ENCODE assay signal across 13 cellular contexts in genomic region chr10:90227259-90227658, GRCh38.
A peak's percentile ranks its signal among the peaks of the same experiment; 100 is the strongest.
DNase-seq lines count a peak whose midpoint lies in the region; ATAC-seq, FAIRE-seq and TF ChIP-seq lines count a peak whose summit lies in the region.
"Had no signal": no experiment of that assay in that cellular context is flagged by ENCODE, and none has a peak within 500 bp of the region (broad histone marks: within the 10 kb centered on the region; RNA-seq: fewer than 3 reads in every experiment).

No MANE protein-coding gene starts in this region.

- ATAC-seq in Panc1 (peak; percentile 70), mucosa of descending colon (no peak), GM18498 (IDR thresholded peaks at IDR 0.05; ENCODE audit: unreplicated experiment) (no peak)
- ATAC-seq: sciatic nerve, T-helper 17 cell had no signal

- H3K9me3 ChIP-seq in Panc1 (ENCODE audit: control insufficient read depth, insufficient read depth, low read depth, low read length) (peaks cover 4% of the 10 kb centered on the region; the same call in 1 of the 2 replicates), mucosa of descending colon (no peaks in the 10 kb centered on the region)
- H3K9me3 ChIP-seq: tibial artery had no signal

- H3K4me1 ChIP-seq in Panc1 (ENCODE audit: control insufficient read depth, insufficient read depth, low read length) (no peaks in the 10 kb centered on the region), mucosa of descending colon (ENCODE audit: low read depth) (no peaks in the 10 kb centered on the region)
- H3K4me1 ChIP-seq: tibial artery had no signal

- intact Hi-C loops in Panc1 (cut with micrococcal nuclease; ENCODE audit: unreplicated experiment): no loop called here
- intact Hi-C loops in mucosa of descending colon (cut with DNase I, micrococcal nuclease): no loop called here

- BruUV-seq in Panc1 (replicated peaks; lab: Mats Ljungman, UMichigan): no TSS peak

- H3K36me3 ChIP-seq in Panc1 (ENCODE audit: control insufficient read depth, insufficient read depth, low read length) (no peaks in the 10 kb centered on the region), bronchial epithelial cell (ENCODE audit: control insufficient read depth, insufficient read depth, low read length) (no peaks in the 10 kb centered on the region), mucosa of descending colon (ENCODE audit: low read depth) (no peaks in the 10 kb centered on the region)
- H3K36me3 ChIP-seq: tibial artery had no signal

- FAIRE-seq in bronchial epithelial cell (lab: Jason Lieb, UNC): no peak
- no peak for FAIRE-seq in GM19239 (lab: Jason Lieb, UNC)

- H3K4me3 ChIP-seq in Panc1 (ENCODE audit: low read depth in 2 of 2, low read length in 2 of 2) (no peak overlapping the region), bronchial epithelial cell (ENCODE audit: low read depth, low read length) (no peak overlapping the region), mucosa of descending colon (no peak overlapping the region)
- H3K4me3 ChIP-seq: tibial artery had no signal

- H3K27ac ChIP-seq in Panc1 (ENCODE audit: low read length): no peak overlapping the region
- H3K27ac ChIP-seq: tibial artery had no signal

- H3K27me3 ChIP-seq in Panc1 (ENCODE audit: control insufficient read depth, insufficient read depth, low read length) (no peaks in the 10 kb centered on the region), bronchial epithelial cell (ENCODE audit: control insufficient read depth, insufficient read depth, low read length) (no peaks in the 10 kb centered on the region)
- H3K27me3 ChIP-seq: tibial artery had no signal

- CTCF ChIA-PET in Panc1 (lab: Charles Lee): no interaction called here

- POLR2A ChIA-PET in Panc1 (lab: Charles Lee): no interaction called here

- TF ChIP-seq CTCF in Panc1 (IDR thresholded peaks at IDR 0.05) (no peak), bronchial epithelial cell (IDR thresholded peaks at IDR 0.05; ENCODE audit: insufficient read depth, low read length, severe bottlenecking) (no peak), mucosa of descending colon (IDR thresholded peaks at IDR 0.05) (no peak)

- in situ Hi-C loops in Panc1 (cut with HindIII; ENCODE audit: low pct_unique_long_range_greater_than_20kb, low sequenced_read_pairs): no loop called here

- DNase-seq in HCEC 1CT (peak; percentile 87), Panc1 (ENCODE audit: low read depth, low spot score) (peak; percentile 35), bronchial epithelial cell (ENCODE audit: low read depth) (peak; percentile 98), mucosa of descending colon (no peak), GM19239 (ENCODE audit: insufficient read length, low spot score) (no peak)
- peak; percentile 16 for DNase-seq in stimulated activated CD4-positive, alpha-beta T cell treated with anti-CD3 and anti-CD28 coated beads, Interleukin-2, amount 100 ng/mL, for 4 hours (ENCODE audit: low read depth)
- DNase-seq: amniotic stem cell, GF-D8, NCI-H526 treated with DMSO at 0.1 percent for 48 hours, T-helper 17 cell, tibial artery had no signal

Comparison
In these comparisons a context has a peak if more than half of its experiments do, and no peak if none do; other contexts are left out.
1. DNase-seq: peak in HCEC 1CT (single experiment), Panc1 (single experiment), bronchial epithelial cell (single experiment) and stimulated activated CD4-positive, alpha-beta T cell treated with anti-CD3 and anti-CD28 coated beads, Interleukin-2, amount 100 ng/mL, for 4 hours (single experiment); none in mucosa of descending colon (0 of 3) and GM19239 (single experiment).